1 cellular context compared by ENCODE assay signal in the genomic region with DNA sequence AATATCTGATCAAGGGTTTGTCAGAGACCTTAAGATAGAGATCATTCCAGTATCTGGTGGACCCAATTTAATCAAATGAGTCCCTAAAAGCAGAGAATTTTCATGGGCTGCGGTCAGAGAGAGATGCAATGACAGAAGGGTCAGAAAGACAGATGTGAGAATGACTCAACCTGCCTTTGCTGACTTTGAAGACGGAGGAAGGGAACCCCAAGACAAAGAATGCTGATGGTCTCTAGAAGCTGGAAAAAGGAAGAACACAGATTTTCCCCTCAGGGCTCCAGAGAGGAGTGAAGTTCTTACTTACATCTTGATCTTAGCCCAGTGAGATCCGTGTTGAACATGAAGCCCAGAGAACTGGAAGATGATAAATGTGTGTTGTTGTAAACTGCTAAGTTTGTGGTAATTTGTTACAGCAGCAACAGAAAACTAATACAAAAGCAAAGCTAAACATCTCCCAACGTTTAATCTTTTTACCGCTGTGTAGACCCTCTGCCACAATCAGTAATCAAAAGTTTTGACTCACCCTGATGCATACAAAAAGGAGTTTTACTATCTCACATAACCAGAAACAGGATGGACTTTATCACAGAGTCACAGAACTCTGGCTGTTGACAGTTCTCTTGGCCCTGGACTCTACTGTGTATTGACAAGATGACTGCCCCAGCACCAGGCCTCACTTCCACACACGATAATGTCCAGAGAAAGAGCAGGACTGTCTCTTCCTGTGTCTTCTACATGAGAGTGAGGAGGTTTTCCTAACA.
TF ChIP-seq lines count a peak whose summit lies in the region.

No MANE protein-coding gene starts in this region.

TF ChIP-seq in K562, 482 proteins besides CTCF, POLR2A, EP300 and RAD21 (continued from another document and continues in another):
- TF ChIP-seq FOXA3 (CRISPR knock-in tag; conservative IDR thresholded peaks at IDR 0.05 in 1 of 2, IDR thresholded peaks at IDR 0.05 in 1 of 2) (peak in 1 of 2 experiments; percentile 39; a peak in 1 of 4 replicates), CREM (IDR thresholded peaks at IDR 0.05; ENCODE audit: low read depth) (no peak), ZNF124 (CRISPR knock-in tag; IDR thresholded peaks at IDR 0.05) (no peak), MTA2 (IDR thresholded peaks at IDR 0.05; ENCODE audit: low read depth) (peak; percentile 58), ZNF384 (IDR thresholded peaks at IDR 0.05; ENCODE audit: low read depth, low read length) (no peak), HDAC6 (IDR thresholded peaks at IDR 0.05; ENCODE audit: low read depth, low read length) (no peak), TARDBP (IDR thresholded peaks at IDR 0.05) (no peak), ZNF639 (CRISPR knock-in tag; conservative IDR thresholded peaks at IDR 0.05 in 1 of 2, IDR thresholded peaks at IDR 0.05 in 1 of 2) (no peak), TAF15 (IDR thresholded peaks at IDR 0.05; ENCODE audit: low read depth, low read length) (no peak), ZSCAN29 (IDR thresholded peaks at IDR 0.05) (no peak), GATAD2A (IDR thresholded peaks at IDR 0.05) (no peak), FOSL1 (tag; conservative IDR thresholded peaks at IDR 0.05) (peak; percentile 72), CBFA2T3 (IDR thresholded peaks at IDR 0.05) (peak; percentile 74), KLF16 (IDR thresholded peaks at IDR 0.05) (no peak), NELFE (IDR thresholded peaks at IDR 0.05; ENCODE audit: insufficient read depth, insufficient read length) (no peak), ZBTB8A (IDR thresholded peaks at IDR 0.05; ENCODE audit: partially characterized antibody) (no peak), CBFA2T2 (conservative IDR thresholded peaks at IDR 0.05) (peak; percentile 54), SIN3B (IDR thresholded peaks at IDR 0.05; ENCODE audit: low read depth) (no peak), TEAD4 (IDR thresholded peaks at IDR 0.05; ENCODE audit: low read length) (peak; percentile 72), TEAD4 (CRISPR knock-in tag; IDR thresholded peaks at IDR 0.05; ENCODE audit: borderline replicate concordance) (no peak), SP2 (IDR thresholded peaks at IDR 0.05; ENCODE audit: extremely low read depth, low read depth, low read length, poor library complexity, severe bottlenecking) (no peak), PPARD (CRISPR knock-in tag; IDR thresholded peaks at IDR 0.05) (no peak), ZFX (CRISPR knock-in tag; IDR thresholded peaks at IDR 0.05) (no peak), FOS (IDR thresholded peaks at IDR 0.05; ENCODE audit: extremely low read depth, insufficient read length) (no peak), NFYB (IDR thresholded peaks at IDR 0.05; ENCODE audit: extremely low read depth, insufficient read length) (no peak), ZBTB33 (CRISPR knock-in tag; IDR thresholded peaks at IDR 0.05) (no peak), TFAM (CRISPR knock-in tag; conservative IDR thresholded peaks at IDR 0.05) (no peak), ZNF274 (IDR thresholded peaks at IDR 0.05; ENCODE audit: borderline replicate concordance, low read depth, low read length) (no peak), ZNF217 (CRISPR knock-in tag; IDR thresholded peaks at IDR 0.05) (no peak), TCF3 (CRISPR knock-in tag; IDR thresholded peaks at IDR 0.05) (peak; percentile 50), ZNF197 (CRISPR knock-in tag; IDR thresholded peaks at IDR 0.05; ENCODE audit: low read depth) (no peak), NFXL1 (CRISPR knock-in tag; IDR thresholded peaks at IDR 0.05) (no peak), ILF3 (IDR thresholded peaks at IDR 0.05; ENCODE audit: borderline replicate concordance) (no peak), SMARCA4 (IDR thresholded peaks at IDR 0.05) (0 out of 2 replicates have a peak, but pooled peaks have one; percentile 35), THRAP3 (IDR thresholded peaks at IDR 0.05; ENCODE audit: borderline replicate concordance) (no peak), NR2F6 (CRISPR knock-in tag; IDR thresholded peaks at IDR 0.05) (no peak), KHSRP (IDR thresholded peaks at IDR 0.05) (no peak), ATF1 (CRISPR knock-in tag; IDR thresholded peaks at IDR 0.05) (no peak), ATF1 (tag; IDR thresholded peaks at IDR 0.05) (no peak), HNRNPUL1 (IDR thresholded peaks at IDR 0.05; ENCODE audit: low read length) (no peak)
- TF ChIP-seq, protein P1, sequence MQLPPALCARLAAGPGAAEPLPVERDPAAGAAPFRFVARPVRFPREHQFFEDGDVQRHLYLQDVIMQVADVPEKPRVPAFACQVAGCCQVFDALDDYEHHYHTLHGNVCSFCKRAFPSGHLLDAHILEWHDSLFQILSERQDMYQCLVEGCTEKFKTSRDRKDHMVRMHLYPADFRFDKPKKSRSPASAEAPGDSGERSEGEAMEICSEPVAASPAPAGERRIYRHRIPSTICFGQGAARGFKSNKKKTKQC (CRISPR knock-in tag; IDR thresholded peaks at IDR 0.05) = no peak
- TF ChIP-seq, protein P2, sequence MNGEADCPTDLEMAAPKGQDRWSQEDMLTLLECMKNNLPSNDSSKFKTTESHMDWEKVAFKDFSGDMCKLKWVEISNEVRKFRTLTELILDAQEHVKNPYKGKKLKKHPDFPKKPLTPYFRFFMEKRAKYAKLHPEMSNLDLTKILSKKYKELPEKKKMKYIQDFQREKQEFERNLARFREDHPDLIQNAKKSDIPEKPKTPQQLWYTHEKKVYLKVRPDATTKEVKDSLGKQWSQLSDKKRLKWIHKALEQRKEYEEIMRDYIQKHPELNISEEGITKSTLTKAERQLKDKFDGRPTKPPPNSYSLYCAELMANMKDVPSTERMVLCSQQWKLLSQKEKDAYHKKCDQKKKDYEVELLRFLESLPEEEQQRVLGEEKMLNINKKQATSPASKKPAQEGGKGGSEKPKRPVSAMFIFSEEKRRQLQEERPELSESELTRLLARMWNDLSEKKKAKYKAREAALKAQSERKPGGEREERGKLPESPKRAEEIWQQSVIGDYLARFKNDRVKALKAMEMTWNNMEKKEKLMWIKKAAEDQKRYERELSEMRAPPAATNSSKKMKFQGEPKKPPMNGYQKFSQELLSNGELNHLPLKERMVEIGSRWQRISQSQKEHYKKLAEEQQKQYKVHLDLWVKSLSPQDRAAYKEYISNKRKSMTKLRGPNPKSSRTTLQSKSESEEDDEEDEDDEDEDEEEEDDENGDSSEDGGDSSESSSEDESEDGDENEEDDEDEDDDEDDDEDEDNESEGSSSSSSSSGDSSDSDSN (IDR thresholded peaks at IDR 0.05; ENCODE audit: borderline replicate concordance in 1 of 2, low read depth in 2 of 2, low read length in 2 of 2) = no peak
- TF ChIP-seq, protein P3, sequence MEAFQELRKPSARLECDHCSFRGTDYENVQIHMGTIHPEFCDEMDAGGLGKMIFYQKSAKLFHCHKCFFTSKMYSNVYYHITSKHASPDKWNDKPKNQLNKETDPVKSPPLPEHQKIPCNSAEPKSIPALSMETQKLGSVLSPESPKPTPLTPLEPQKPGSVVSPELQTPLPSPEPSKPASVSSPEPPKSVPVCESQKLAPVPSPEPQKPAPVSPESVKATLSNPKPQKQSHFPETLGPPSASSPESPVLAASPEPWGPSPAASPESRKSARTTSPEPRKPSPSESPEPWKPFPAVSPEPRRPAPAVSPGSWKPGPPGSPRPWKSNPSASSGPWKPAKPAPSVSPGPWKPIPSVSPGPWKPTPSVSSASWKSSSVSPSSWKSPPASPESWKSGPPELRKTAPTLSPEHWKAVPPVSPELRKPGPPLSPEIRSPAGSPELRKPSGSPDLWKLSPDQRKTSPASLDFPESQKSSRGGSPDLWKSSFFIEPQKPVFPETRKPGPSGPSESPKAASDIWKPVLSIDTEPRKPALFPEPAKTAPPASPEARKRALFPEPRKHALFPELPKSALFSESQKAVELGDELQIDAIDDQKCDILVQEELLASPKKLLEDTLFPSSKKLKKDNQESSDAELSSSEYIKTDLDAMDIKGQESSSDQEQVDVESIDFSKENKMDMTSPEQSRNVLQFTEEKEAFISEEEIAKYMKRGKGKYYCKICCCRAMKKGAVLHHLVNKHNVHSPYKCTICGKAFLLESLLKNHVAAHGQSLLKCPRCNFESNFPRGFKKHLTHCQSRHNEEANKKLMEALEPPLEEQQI (IDR thresholded peaks at IDR 0.05) = no peak
- TF ChIP-seq, protein P4, sequence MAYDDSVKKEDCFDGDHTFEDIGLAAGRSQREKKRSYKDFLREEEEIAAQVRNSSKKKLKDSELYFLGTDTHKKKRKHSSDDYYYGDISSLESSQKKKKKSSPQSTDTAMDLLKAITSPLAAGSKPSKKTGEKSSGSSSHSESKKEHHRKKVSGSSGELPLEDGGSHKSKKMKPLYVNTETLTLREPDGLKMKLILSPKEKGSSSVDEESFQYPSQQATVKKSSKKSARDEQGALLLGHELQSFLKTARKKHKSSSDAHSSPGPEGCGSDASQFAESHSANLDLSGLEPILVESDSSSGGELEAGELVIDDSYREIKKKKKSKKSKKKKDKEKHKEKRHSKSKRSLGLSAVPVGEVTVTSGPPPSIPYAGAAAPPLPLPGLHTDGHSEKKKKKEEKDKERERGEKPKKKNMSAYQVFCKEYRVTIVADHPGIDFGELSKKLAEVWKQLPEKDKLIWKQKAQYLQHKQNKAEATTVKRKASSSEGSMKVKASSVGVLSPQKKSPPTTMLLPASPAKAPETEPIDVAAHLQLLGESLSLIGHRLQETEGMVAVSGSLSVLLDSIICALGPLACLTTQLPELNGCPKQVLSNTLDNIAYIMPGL (CRISPR knock-in tag; IDR thresholded peaks at IDR 0.05) = no peak
- TF ChIP-seq, protein P5, sequence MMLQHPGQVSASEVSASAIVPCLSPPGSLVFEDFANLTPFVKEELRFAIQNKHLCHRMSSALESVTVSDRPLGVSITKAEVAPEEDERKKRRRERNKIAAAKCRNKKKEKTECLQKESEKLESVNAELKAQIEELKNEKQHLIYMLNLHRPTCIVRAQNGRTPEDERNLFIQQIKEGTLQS (IDR thresholded peaks at IDR 0.05) = no peak
- TF ChIP-seq, protein P5 (CRISPR knock-in tag; conservative IDR thresholded peaks at IDR 0.05) = no peak
- TF ChIP-seq, protein P6, sequence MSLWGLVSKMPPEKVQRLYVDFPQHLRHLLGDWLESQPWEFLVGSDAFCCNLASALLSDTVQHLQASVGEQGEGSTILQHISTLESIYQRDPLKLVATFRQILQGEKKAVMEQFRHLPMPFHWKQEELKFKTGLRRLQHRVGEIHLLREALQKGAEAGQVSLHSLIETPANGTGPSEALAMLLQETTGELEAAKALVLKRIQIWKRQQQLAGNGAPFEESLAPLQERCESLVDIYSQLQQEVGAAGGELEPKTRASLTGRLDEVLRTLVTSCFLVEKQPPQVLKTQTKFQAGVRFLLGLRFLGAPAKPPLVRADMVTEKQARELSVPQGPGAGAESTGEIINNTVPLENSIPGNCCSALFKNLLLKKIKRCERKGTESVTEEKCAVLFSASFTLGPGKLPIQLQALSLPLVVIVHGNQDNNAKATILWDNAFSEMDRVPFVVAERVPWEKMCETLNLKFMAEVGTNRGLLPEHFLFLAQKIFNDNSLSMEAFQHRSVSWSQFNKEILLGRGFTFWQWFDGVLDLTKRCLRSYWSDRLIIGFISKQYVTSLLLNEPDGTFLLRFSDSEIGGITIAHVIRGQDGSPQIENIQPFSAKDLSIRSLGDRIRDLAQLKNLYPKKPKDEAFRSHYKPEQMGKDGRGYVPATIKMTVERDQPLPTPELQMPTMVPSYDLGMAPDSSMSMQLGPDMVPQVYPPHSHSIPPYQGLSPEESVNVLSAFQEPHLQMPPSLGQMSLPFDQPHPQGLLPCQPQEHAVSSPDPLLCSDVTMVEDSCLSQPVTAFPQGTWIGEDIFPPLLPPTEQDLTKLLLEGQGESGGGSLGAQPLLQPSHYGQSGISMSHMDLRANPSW (CRISPR knock-in tag; IDR thresholded peaks at IDR 0.05) = no peak
- TF ChIP-seq, protein P7, sequence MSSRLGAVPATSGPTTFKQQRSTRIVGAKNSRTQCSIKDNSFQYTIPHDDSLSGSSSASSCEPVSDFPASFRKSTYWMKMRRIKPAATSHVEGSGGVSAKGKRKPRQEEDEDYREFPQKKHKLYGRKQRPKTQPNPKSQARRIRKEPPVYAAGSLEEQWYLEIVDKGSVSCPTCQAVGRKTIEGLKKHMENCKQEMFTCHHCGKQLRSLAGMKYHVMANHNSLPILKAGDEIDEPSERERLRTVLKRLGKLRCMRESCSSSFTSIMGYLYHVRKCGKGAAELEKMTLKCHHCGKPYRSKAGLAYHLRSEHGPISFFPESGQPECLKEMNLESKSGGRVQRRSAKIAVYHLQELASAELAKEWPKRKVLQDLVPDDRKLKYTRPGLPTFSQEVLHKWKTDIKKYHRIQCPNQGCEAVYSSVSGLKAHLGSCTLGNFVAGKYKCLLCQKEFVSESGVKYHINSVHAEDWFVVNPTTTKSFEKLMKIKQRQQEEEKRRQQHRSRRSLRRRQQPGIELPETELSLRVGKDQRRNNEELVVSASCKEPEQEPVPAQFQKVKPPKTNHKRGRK (tag; IDR thresholded peaks at IDR 0.05) = no peak
